8 cellular contexts compared by ENCODE assay signal in genomic region chr3:146250449-146251382, GRCh38. TPM values are rescaled to one million over a fixed set of nuclear protein-coding genes. Genes with fewer than 3 reads are reported as not detected.
DNase-seq lines count a peak whose midpoint lies in the region; ATAC-seq and TF ChIP-seq lines count a peak whose summit lies in the region.

A gene with protein sequence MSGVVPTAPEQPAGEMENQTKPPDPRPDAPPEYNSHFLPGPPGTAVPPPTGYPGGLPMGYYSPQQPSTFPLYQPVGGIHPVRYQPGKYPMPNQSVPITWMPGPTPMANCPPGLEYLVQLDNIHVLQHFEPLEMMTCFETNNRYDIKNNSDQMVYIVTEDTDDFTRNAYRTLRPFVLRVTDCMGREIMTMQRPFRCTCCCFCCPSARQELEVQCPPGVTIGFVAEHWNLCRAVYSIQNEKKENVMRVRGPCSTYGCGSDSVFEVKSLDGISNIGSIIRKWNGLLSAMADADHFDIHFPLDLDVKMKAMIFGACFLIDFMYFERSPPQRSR (minus strand): TSS chr3:146251105. CDS start chr3:146222071, 29,034 bp downstream.

- intact Hi-C loops in esophagus squamous epithelium (cut with DNase I): no loop called here

- TF ChIP-seq EP300 in tibial nerve (IDR thresholded peaks at IDR 0.05): peak; percentile 58 to 77

- no peak for ATAC-seq in CD4-positive, CD25-positive, alpha-beta regulatory T cell (ENCODE audit: low read depth in 2 of 2)
- ATAC-seq in GM18909 (IDR thresholded peaks at IDR 0.05; ENCODE audit: poor library complexity, unreplicated experiment): peak; percentile 78

- no peaks in the 10 kb centered on the region for H3K36me3 Mint-ChIP-seq in CD4-positive, CD25-positive, alpha-beta regulatory T cell

- 1% methylated on average over 29 to 31 of the region's 78 CpGs for WGBS in esophagus squamous epithelium, 2 donors
- 0% methylated on average over 53 to 77 of the region's 78 CpGs for WGBS in tibial nerve, 2 donors

- peak within 1 kb of the TSS; percentile 54 for H3K9ac ChIP-seq in HUES6 (ENCODE audit: low read length)

- H3K27ac ChIP-seq in CD4-positive, CD25-positive, alpha-beta regulatory T cell (ENCODE audit: insufficient read depth, low read length, poor library complexity, severe bottlenecking): no peak within 1 kb of the TSS
- H3K27ac ChIP-seq in HUES6 (ENCODE audit: low read depth, low read length) (no peak within 1 kb of the TSS), esophagus squamous epithelium (peak within 1 kb of the TSS; percentile 86 to 96 (median 90)), tibial nerve (peak within 1 kb of the TSS; percentile 94 to 99 (median 96))

- H3K27me3 Mint-ChIP-seq in CD4-positive, CD25-positive, alpha-beta regulatory T cell: peaks cover 32% of the 10 kb centered on the region

- TF ChIP-seq CTCF in WI38 (IDR thresholded peaks at IDR 0.05; ENCODE audit: low read depth, low read length) (no peak), esophagus squamous epithelium (IDR thresholded peaks at IDR 0.05) (peak in 1 of 6 experiments; percentile 16), tibial nerve (IDR thresholded peaks at IDR 0.05) (no peak)

- peak in 1 of 3 donors; percentile 29 for DNase-seq in CD4-positive, CD25-positive, alpha-beta regulatory T cell
- DNase-seq in esophagus squamous epithelium (lab: John Stamatoyannopoulos, UW) (peak; percentile 6), tibial nerve (ENCODE audit: low spot score in 2 of 2) (peak; percentile 65 to 68)
- DNase-seq in stimulated activated CD4-positive, alpha-beta T cell treated with anti-CD3 and anti-CD28 coated beads, Interleukin-2, amount 100 ng/mL, for 48 hours: no peak

- peaks cover 0 to 2% (median 0%) of the 10 kb centered on the region in 7 donors for H3K9me3 Mint-ChIP-seq in CD4-positive, CD25-positive, alpha-beta regulatory T cell

- peaks cover 0 to 5% (median 1%) of the 10 kb centered on the region in 4 donors for H3K4me1 Mint-ChIP-seq in CD4-positive, CD25-positive, alpha-beta regulatory T cell

- H3K36me3 ChIP-seq in CD4-positive, CD25-positive, alpha-beta regulatory T cell (ENCODE audit: control insufficient read depth, insufficient read depth, low read length): no peaks in the 10 kb centered on the region
- H3K36me3 ChIP-seq in HUES6 (ENCODE audit: control insufficient read depth, insufficient read depth, low read length): no peaks in the 10 kb centered on the region
- H3K36me3 ChIP-seq in esophagus squamous epithelium: no peaks in the 10 kb centered on the region
- H3K36me3 ChIP-seq in tibial nerve: no peaks in the 10 kb centered on the region

- peak in 1 of 4 donors; percentile 34 for TF ChIP-seq POLR2A in esophagus squamous epithelium (IDR thresholded peaks at IDR 0.05)
- peak; percentile 24 to 69 for TF ChIP-seq POLR2A in tibial nerve (IDR thresholded peaks at IDR 0.05)

- H3K4me3 Mint-ChIP-seq in CD4-positive, CD25-positive, alpha-beta regulatory T cell: peak within 1 kb of the TSS in 3 of 4 donors; percentile 48 to 83 (median 59)

- H3K27me3 ChIP-seq in CD4-positive, CD25-positive, alpha-beta regulatory T cell (ENCODE audit: control insufficient read depth, insufficient read depth, low read length): peaks cover 2% of the 10 kb centered on the region
- H3K27me3 ChIP-seq in HUES6 (ENCODE audit: control insufficient read depth, insufficient read depth, low read length) (peaks cover 3% of the 10 kb centered on the region; the same call in 1 of the 2 replicates), esophagus squamous epithelium (no peaks in the 10 kb centered on the region), mononuclear cell (ENCODE audit: insufficient read depth, low read length) (peaks cover 13% of the 10 kb centered on the region), tibial nerve (no peaks in the 10 kb centered on the region)

- no peaks in the 10 kb centered on the region for H3K9me3 ChIP-seq in CD4-positive, CD25-positive, alpha-beta regulatory T cell (ENCODE audit: control insufficient read depth in 2 of 2, low read length in 2 of 2)
- peaks cover 37% of the 10 kb centered on the region for H3K9me3 ChIP-seq in HUES6 (ENCODE audit: control insufficient read depth, insufficient read depth, low read depth, low read length)
- no peaks in the 10 kb centered on the region for H3K9me3 ChIP-seq in esophagus squamous epithelium
- no peaks in the 10 kb centered on the region for H3K9me3 ChIP-seq in mononuclear cell (ENCODE audit: low read depth, low read length)
- H3K9me3 ChIP-seq in tibial nerve: peaks cover 0 to 16% (median 0%) of the 10 kb centered on the region in 4 donors

- peaks cover 7% of the 10 kb centered on the region for H3K4me1 ChIP-seq in CD4-positive, CD25-positive, alpha-beta regulatory T cell (ENCODE audit: control insufficient read depth, insufficient read depth, low read length, poor library complexity, severe bottlenecking)
- no peaks in the 10 kb centered on the region for H3K4me1 ChIP-seq in HUES6 (ENCODE audit: control insufficient read depth, insufficient read depth, low read length)
- H3K4me1 ChIP-seq in esophagus squamous epithelium: peaks cover 0 to 42% (median 7%) of the 10 kb centered on the region in 3 donors
- peaks cover 10% of the 10 kb centered on the region for H3K4me1 ChIP-seq in mononuclear cell (ENCODE audit: insufficient read depth, low read length)
- peaks cover 0 to 46% (median 0%) of the 10 kb centered on the region in 4 donors for H3K4me1 ChIP-seq in tibial nerve

- peak within 1 kb of the TSS in 1 of 3 donors; percentile 20 for H3K27ac Mint-ChIP-seq in CD4-positive, CD25-positive, alpha-beta regulatory T cell

- H3K4me3 ChIP-seq in CD4-positive, CD25-positive, alpha-beta regulatory T cell (ENCODE audit: low read depth, low read length): no peak within 1 kb of the TSS
- peak within 1 kb of the TSS; percentile 67 for H3K4me3 ChIP-seq in HUES6 (ENCODE audit: low read depth, low read length)
- peak within 1 kb of the TSS; percentile 77 for H3K4me3 ChIP-seq in WI38 (ENCODE audit: low read depth, low read length)
- peak within 1 kb of the TSS; percentile 71 to 94 (median 85) for H3K4me3 ChIP-seq in esophagus squamous epithelium
- peak within 1 kb of the TSS; percentile 29 for H3K4me3 ChIP-seq in mononuclear cell (ENCODE audit: low read length)
- peak within 1 kb of the TSS; percentile 74 to 96 (median 78) for H3K4me3 ChIP-seq in tibial nerve

RNA-seq across cellular contexts. Expression of the gene that starts here (rescaled TPM):
- not detected for total RNA-seq in CD4-positive, CD25-positive, alpha-beta regulatory T cell
- polyA plus RNA-seq in CD4-positive, CD25-positive, alpha-beta regulatory T cell: not detected
- total RNA-seq in esophagus squamous epithelium: 10 to 100 TPM in 2 of 4 donors, 1 to 10 TPM in 2; 5.5 to 39.1 (median 13.4) TPM
- total RNA-seq in mononuclear cell: 0.10 TPM
- total RNA-seq in tibial nerve: 100 to 1,000 TPM in 3 of 4 donors, 10 to 100 TPM in 1; 85.8 to 217 (median 128) TPM

Comparison
In these comparisons a context has a peak if more than half of its experiments do, and no peak if none do; other contexts are left out.
1. DNase-seq: peak in esophagus squamous epithelium (single experiment) and tibial nerve (2 of 2); none in stimulated activated CD4-positive, alpha-beta T cell treated with anti-CD3 and anti-CD28 coated beads, Interleukin-2, amount 100 ng/mL, for 48 hours (0 of 2).
2. H3K27ac ChIP-seq: peak in esophagus squamous epithelium (4 of 4) and tibial nerve (4 of 4); none in CD4-positive, CD25-positive, alpha-beta regulatory T cell (single experiment) and HUES6 (single experiment).